ENCODE assay signal across 13 cellular contexts in the genomic region with DNA sequence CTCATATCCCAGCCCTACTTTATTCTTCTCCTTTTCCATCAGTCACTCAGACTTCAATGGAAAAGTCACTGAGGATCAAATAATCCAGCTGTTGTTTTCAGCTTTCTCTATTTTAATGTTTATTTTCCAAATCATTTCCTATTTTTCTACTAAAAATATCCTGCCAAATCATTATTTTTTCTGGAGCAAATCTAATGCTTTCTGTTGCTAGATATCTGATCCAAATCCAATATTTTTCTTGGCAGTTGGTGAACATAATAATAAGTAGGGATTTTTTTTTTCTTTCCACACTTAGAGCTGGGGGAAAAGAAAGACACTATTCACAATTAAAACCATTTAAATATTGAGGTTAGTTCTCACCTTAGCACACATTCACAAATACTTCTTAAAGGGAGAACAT.
A peak's percentile ranks its signal among the peaks of the same experiment; 100 is the strongest.
DNase-seq lines count a peak whose midpoint lies in the region; ATAC-seq lines count a peak whose summit lies in the region.
"Had no signal": no experiment of that assay in that cellular context is flagged by ENCODE, and none has a peak within 500 bp of the region (broad histone marks: within the 10 kb centered on the region; RNA-seq: fewer than 3 reads in every experiment).

No MANE protein-coding gene starts in this region.

- H3K27ac Mint-ChIP-seq in natural killer cell treated with Interleukin-12 subunit alpha and Interleukin-12 subunit beta and Interleukin-15 and Interleukin-18, amount 100 ng/mL, for 72 hours, result no peak overlapping the region
- H3K27ac Mint-ChIP-seq: CD4-positive, alpha-beta T cell; HFFc6 had no signal

- no peak overlapping the region for H3K4me3 Mint-ChIP-seq in natural killer cell treated with Interleukin-12 subunit alpha and Interleukin-12 subunit beta and Interleukin-15 and Interleukin-18, amount 100 ng/mL, for 72 hours
- H3K4me3 Mint-ChIP-seq: CD4-positive, alpha-beta T cell; HFFc6 had no signal

- H3K27me3 Mint-ChIP-seq in natural killer cell treated with Interleukin-12 subunit alpha and Interleukin-12 subunit beta and Interleukin-15 and Interleukin-18, amount 100 ng/mL, for 72 hours, result no peaks in the 10 kb centered on the region
- H3K27me3 Mint-ChIP-seq: CD4-positive, alpha-beta T cell had no signal

- ATAC-seq in natural killer cell treated with Interleukin-12 subunit alpha and Interleukin-12 subunit beta and Interleukin-15 and Interleukin-18, amount 100 ng/mL, for 72 hours, result no peak
- ATAC-seq: GM12878 had no signal

- peaks cover 12% of the 10 kb centered on the region for H3K9me3 Mint-ChIP-seq in natural killer cell treated with Interleukin-12 subunit alpha and Interleukin-12 subunit beta and Interleukin-15 and Interleukin-18, amount 100 ng/mL, for 72 hours

- H3K4me1 Mint-ChIP-seq in natural killer cell treated with Interleukin-12 subunit alpha and Interleukin-12 subunit beta and Interleukin-15 and Interleukin-18, amount 100 ng/mL, for 72 hours (ENCODE audit: low read depth in 2 of 2), result no peaks in the 10 kb centered on the region

- DNase-seq in NCI-H2171 treated with DMSO at 0.1 percent for 48 hours (lab: John Stamatoyannopoulos, UW) (peak; percentile 14), NCI-H2171 (lab: John Stamatoyannopoulos, UW) (no peak), dermis blood vessel endothelial cell (peak; percentile 4), medulla oblongata (ENCODE audit: extremely low spot score) (peak; percentile 5), C1 segment of cervical spinal cord (lab: John Stamatoyannopoulos, UW) (no peak), COLO829 (ENCODE audit: low spot score) (no peak)
- DNase-seq in natural killer cell treated with Interleukin-12 subunit alpha and Interleukin-12 subunit beta and Interleukin-15 and Interleukin-18, amount 100 ng/mL, for 72 hours (ENCODE audit: low spot score), result no peak
- DNase-seq: 8988T; CD4-positive, alpha-beta T cell; DMS79; HCEC 1CT; HFFc6 had no signal

- no peaks in the 10 kb centered on the region for H3K36me3 Mint-ChIP-seq in natural killer cell treated with Interleukin-12 subunit alpha and Interleukin-12 subunit beta and Interleukin-15 and Interleukin-18, amount 100 ng/mL, for 72 hours

Comparison
In these comparisons a context has a peak if more than half of its experiments do, and no peak if none do; other contexts are left out.
1. DNase-seq: peak in NCI-H2171 treated with DMSO at 0.1 percent for 48 hours (single experiment), dermis blood vessel endothelial cell (single experiment) and medulla oblongata (single experiment); none in NCI-H2171 (single experiment), natural killer cell treated with Interleukin-12 subunit alpha and Interleukin-12 subunit beta and Interleukin-15 and Interleukin-18, amount 100 ng/mL, for 72 hours (single experiment), C1 segment of cervical spinal cord (0 of 14) and COLO829 (single experiment).